ENCODE assay signal across 13 cellular contexts in the genomic region with DNA sequence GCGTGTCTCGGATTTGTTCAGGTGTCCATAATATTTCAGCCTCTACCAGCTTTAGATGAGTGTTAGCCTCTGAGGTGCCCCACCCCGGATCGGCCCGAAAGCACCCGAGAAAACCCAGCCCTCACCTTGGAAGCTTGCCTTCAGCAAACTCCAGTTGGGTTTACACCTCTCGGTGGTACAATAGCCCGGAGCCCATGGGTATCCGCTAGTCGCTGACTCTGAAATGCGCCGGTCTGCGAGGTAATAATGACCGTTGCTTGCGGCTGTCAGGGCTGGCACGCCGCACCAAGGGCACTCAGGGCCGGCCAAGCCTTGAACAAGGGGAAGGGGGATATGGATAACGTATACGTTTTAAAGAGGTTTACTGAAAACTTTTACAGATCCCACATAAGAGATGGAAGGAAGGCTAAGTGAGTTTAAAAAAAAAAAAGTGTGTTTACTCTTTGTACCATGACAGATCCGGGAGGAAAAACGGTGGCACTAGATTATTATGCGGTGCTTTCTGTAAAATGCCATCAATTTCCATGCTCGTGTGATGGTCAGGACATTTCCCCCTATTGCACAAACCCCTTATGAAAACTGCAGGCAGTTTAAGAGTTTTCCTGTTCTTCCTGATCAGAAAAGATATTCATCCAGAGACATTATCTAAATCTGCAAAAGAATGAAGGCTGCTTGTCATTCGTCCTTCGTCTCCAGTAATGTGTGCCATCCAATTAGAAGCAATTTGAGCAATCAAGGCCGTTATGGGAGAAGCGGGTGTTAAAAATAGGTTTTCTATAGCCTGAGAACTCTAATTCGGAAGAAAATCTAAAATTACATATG.
DNase-seq lines count a peak whose midpoint lies in the region; ATAC-seq and TF ChIP-seq lines count a peak whose summit lies in the region.
"Had no signal": no experiment of that assay in that cellular context is flagged by ENCODE, and none has a peak within 500 bp of the region (broad histone marks: within the 10 kb centered on the region; RNA-seq: fewer than 3 reads in every experiment).

No MANE protein-coding gene starts in this region.

- peak overlapping the region; percentile 53 to 63 for H3K4me3 ChIP-seq in tibial artery

- peaks cover 17% of the 10 kb centered on the region for H3K4me1 Mint-ChIP-seq in activated naive CD4-positive, alpha-beta T cell treated with anti-CD3 and anti-CD28 coated beads, Interleukin-2, amount 50 U/mL, for 24 hours

- H3K27me3 ChIP-seq in tibial artery: no peaks in the 10 kb centered on the region
- H3K27me3 ChIP-seq: uterus had no signal

- H3K27ac Mint-ChIP-seq in activated naive CD4-positive, alpha-beta T cell treated with anti-CD3 and anti-CD28 coated beads, Interleukin-2, amount 50 U/mL, for 24 hours: no peak overlapping the region

- H3K36me3 Mint-ChIP-seq in activated naive CD4-positive, alpha-beta T cell treated with anti-CD3 and anti-CD28 coated beads, Interleukin-2, amount 50 U/mL, for 24 hours: peaks cover 1% of the 10 kb centered on the region

- peaks cover 32% of the 10 kb centered on the region for H3K27me3 Mint-ChIP-seq in activated naive CD4-positive, alpha-beta T cell treated with anti-CD3 and anti-CD28 coated beads, Interleukin-2, amount 50 U/mL, for 24 hours

- no peaks in the 10 kb centered on the region for H3K36me3 ChIP-seq in tibial artery
- H3K36me3 ChIP-seq: uterus had no signal

- no peak for TF ChIP-seq CTCF in tibial artery (IDR thresholded peaks at IDR 0.05)

- H3K9me3 Mint-ChIP-seq in activated naive CD4-positive, alpha-beta T cell treated with anti-CD3 and anti-CD28 coated beads, Interleukin-2, amount 50 U/mL, for 24 hours: no peaks in the 10 kb centered on the region
- H3K9me3 Mint-ChIP-seq: central memory CD8-positive, alpha-beta T cell had no signal

- H3K27ac ChIP-seq in caudate nucleus (ENCODE audit: low read depth, low read length): peak overlapping the region; percentile 44
- H3K27ac ChIP-seq in tibial artery: peak overlapping the region in 1 of 2 donors; percentile 69

- no peaks in the 10 kb centered on the region for H3K9me3 ChIP-seq in tibial artery
- H3K9me3 ChIP-seq: uterus had no signal

- intact Hi-C loops in tibial artery (cut with DNase I; ENCODE audit: low total_unique reads): loop anchor here (5.0 kb wide), 1 partner anchor 538 kb away; no protein-coding TSS in a partner anchor

- H3K4me1 ChIP-seq in tibial artery: peaks cover 0 to 31% (median 23%) of the 10 kb centered on the region in 4 donors
- H3K4me1 ChIP-seq: uterus had no signal

- peak overlapping the region; percentile 44 for H3K4me3 Mint-ChIP-seq in activated naive CD4-positive, alpha-beta T cell treated with anti-CD3 and anti-CD28 coated beads, Interleukin-2, amount 50 U/mL, for 24 hours
- H3K4me3 Mint-ChIP-seq: central memory CD8-positive, alpha-beta T cell had no signal

- no peak for ATAC-seq in GM19397 (IDR thresholded peaks at IDR 0.05; ENCODE audit: unreplicated experiment)
- no peak for ATAC-seq in GM18519 (IDR thresholded peaks at IDR 0.05; ENCODE audit: low FRiP score, unreplicated experiment)

- no peak for DNase-seq in activated naive CD4-positive, alpha-beta T cell treated with anti-CD3 and anti-CD28 coated beads, Interleukin-2, amount 50 U/mL, for 16 hours
- peak in 13 of 61 donors; percentile 1 to 65 (median 12) for DNase-seq in caudate nucleus (lab: John Stamatoyannopoulos, UW)
- peak; percentile 62 for DNase-seq in middle frontal gyrus (ENCODE audit: extremely low spot score, low spot score)
- no peak for DNase-seq in tibial artery
- no peak for DNase-seq in NCI-H1694 treated with DMSO at 0.1 percent for 48 hours (lab: John Stamatoyannopoulos, UW)
- DNase-seq: activated CD4-positive, alpha-beta T cell treated with anti-CD3 and anti-CD28 coated beads, Interleukin-2, amount 50 U/mL, for 48 hours; NCI-H2171; RPMI8226 had no signal
